Comparison of ENCODE assay signal across 10 cellular contexts in genomic region chr9:2662496-2662895, GRCh38. TPM values are rescaled to one million over a fixed set of nuclear protein-coding genes. Genes with fewer than 3 reads are reported as not detected.
A peak's percentile ranks its signal among the peaks of the same experiment; 100 is the strongest.
DNase-seq lines count a peak whose midpoint lies in the region; ATAC-seq and TF ChIP-seq lines count a peak whose summit lies in the region.
"Had no signal": no experiment of that assay in that cellular context is flagged by ENCODE, and none has a peak within 500 bp of the region (broad histone marks: within the 10 kb centered on the region; RNA-seq: fewer than 3 reads in every experiment).

No MANE protein-coding gene starts in this region.

- peak; percentile 6 for DNase-seq in DMS 273 (lab: John Stamatoyannopoulos, UW; ENCODE audit: unreplicated experiment)
- no peak for DNase-seq in DMS 273 treated with DMSO at 0.1 percent for 48 hours (lab: John Stamatoyannopoulos, UW)
- DNase-seq in amygdala (lab: John Stamatoyannopoulos, UW) = peak in 41 of 56 donors; percentile 0 to 78 (median 26)
- peak; percentile 8 for DNase-seq in hepatic stellate cell (ENCODE audit: low spot score)
- DNase-seq in retinal pigment epithelial cell (ENCODE audit: low read depth) = no peak
- no peak for DNase-seq in stimulated activated naive CD8-positive, alpha-beta T cell treated with anti-CD3 and anti-CD28 coated beads, Interleukin-15, Interleukin-2, amounts not matched to agents 100 U/mL and 50 U/mL, for 24 hours
- no peak for DNase-seq in NCI-H2081 treated with DMSO at 0.1 percent for 48 hours (lab: John Stamatoyannopoulos, UW)
- DNase-seq in ureter (ENCODE audit: low spot score) = no peak

- TF ChIP-seq CTCF in retinal pigment epithelial cell (conservative IDR thresholded peaks at IDR 0.05; ENCODE audit: low read depth, low read length) = peak; percentile 9

- H3K4me3 ChIP-seq in retinal pigment epithelial cell (ENCODE audit: low read length) = no peak overlapping the region
- H3K4me3 ChIP-seq: K562 had no signal

- ATAC-seq in stimulated activated naive CD8-positive, alpha-beta T cell treated with anti-CD3 and anti-CD28 coated beads, Interleukin-15, Interleukin-2, amounts not matched to agents 100 U/mL and 50 U/mL, for 24 hours = no peak
- ATAC-seq: K562 had no signal

RNA-seq across cellular contexts. Expression of gene VLDLR, which starts 40.9 kb away (rescaled TPM):
- 21.8 TPM for total RNA-seq in ureter

RNA-seq across cellular contexts. Expression of gene KCNV2, which starts 54.8 kb away (rescaled TPM):
- not detected for total RNA-seq in ureter
- total RNA-seq: K562; T-helper 1 cell treated with Interleukin-12 subunit alpha and Interleukin-12 subunit beta and Interleukin-4 antibody, amounts not matched to agents 30 ng/mL and 1 ng/mL, for 36 hours had no signal

Comparison
In these comparisons a context has a peak if more than half of its experiments do, and no peak if none do; other contexts are left out.
1. DNase-seq: peak in DMS 273 (single experiment), amygdala (41 of 56) and hepatic stellate cell (single experiment); none in DMS 273 treated with DMSO at 0.1 percent for 48 hours (single experiment), retinal pigment epithelial cell (single experiment), stimulated activated naive CD8-positive, alpha-beta T cell treated with anti-CD3 and anti-CD28 coated beads, Interleukin-15, Interleukin-2, amounts not matched to agents 100 U/mL and 50 U/mL, for 24 hours (single experiment), NCI-H2081 treated with DMSO at 0.1 percent for 48 hours (single experiment) and ureter (single experiment).